In the genomic region with DNA sequence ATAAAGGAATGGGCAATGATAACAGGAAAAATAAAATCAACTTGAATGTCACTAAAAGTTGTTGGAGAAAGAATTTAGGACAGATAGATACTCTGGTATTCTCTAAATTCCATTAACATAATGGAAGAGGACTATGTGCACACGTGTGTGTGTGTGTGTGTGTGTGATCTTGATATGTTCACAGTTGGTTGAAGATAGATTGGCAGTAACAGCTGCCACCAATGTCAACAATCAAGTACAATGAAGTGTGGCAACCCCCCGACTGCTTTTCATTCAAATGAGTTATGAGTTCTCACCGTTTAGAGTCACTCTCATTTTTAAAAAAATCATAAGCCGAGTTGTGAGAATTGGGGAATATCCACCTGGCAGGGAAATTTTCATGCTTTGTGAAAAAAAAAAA, we compare ENCODE assay signal across 19 cellular contexts.
"Had no signal": no experiment of that assay in that cellular context is flagged by ENCODE, and none has a peak within 500 bp of the region (broad histone marks: within the 10 kb centered on the region; RNA-seq: fewer than 3 reads in every experiment).

No MANE protein-coding gene starts in this region.

- H3K27me3 Mint-ChIP-seq: activated naive CD8-positive, alpha-beta T cell treated with anti-CD3 and anti-CD28 coated beads, Interleukin-2, amount 50 U/mL, for 24 hours; activated T-helper 17 cell treated with anti-CD3 and anti-CD28 coated beads, Interleukin-2, amount 50 U/mL, for 72 hours; progenitor cell of endocrine pancreas; stimulated activated naive CD8-positive, alpha-beta T cell treated with anti-CD3 and anti-CD28 coated beads, Interleukin-15, Interleukin-2, amounts not matched to agents 100 ng/mL and 50 ng/mL, for 24 hours had no signal

- H3K36me3 Mint-ChIP-seq: natural killer cell had no signal

- H3K27ac Mint-ChIP-seq: activated naive CD8-positive, alpha-beta T cell treated with anti-CD3 and anti-CD28 coated beads, Interleukin-2, amount 50 U/mL, for 24 hours; activated T-helper 17 cell treated with anti-CD3 and anti-CD28 coated beads, Interleukin-2, amount 50 U/mL, for 72 hours; natural killer cell; progenitor cell of endocrine pancreas; stimulated activated naive CD8-positive, alpha-beta T cell treated with anti-CD3 and anti-CD28 coated beads, Interleukin-15, Interleukin-2, amounts not matched to agents 100 ng/mL and 50 ng/mL, for 24 hours had no signal

- H3K4me3 ChIP-seq: breast epithelium, left lung, right atrium auricular region, upper lobe of left lung had no signal

- H3K36me3 ChIP-seq: breast epithelium, left lung, right atrium auricular region, upper lobe of left lung had no signal

- H3K4me3 Mint-ChIP-seq: activated naive CD8-positive, alpha-beta T cell treated with anti-CD3 and anti-CD28 coated beads, Interleukin-2, amount 50 U/mL, for 24 hours; activated T-helper 17 cell treated with anti-CD3 and anti-CD28 coated beads, Interleukin-2, amount 50 U/mL, for 72 hours; natural killer cell; stimulated activated naive CD8-positive, alpha-beta T cell treated with anti-CD3 and anti-CD28 coated beads, Interleukin-15, Interleukin-2, amounts not matched to agents 100 ng/mL and 50 ng/mL, for 24 hours had no signal

- H3K9me3 ChIP-seq: breast epithelium, left lung, right atrium auricular region, upper lobe of left lung had no signal

- DNase-seq: activated CD4-positive, alpha-beta T cell treated with anti-CD3 and anti-CD28 coated beads, Interleukin-2, amount 50 U/mL, for 4 hours; activated CD4-positive, CD25-positive, alpha-beta regulatory T cell treated with anti-CD3 and anti-CD28 coated beads, Interleukin-2, amount 50 U/mL, for 72 hours; activated naive CD4-positive, alpha-beta T cell treated with Interleukin-2 at 50 U/mL for 16 hours; activated naive CD8-positive, alpha-beta T cell treated with anti-CD3 and anti-CD28 coated beads, Interleukin-2, amount 50 U/mL, for 24 hours; aorta; cerebellar nuclear complex; effector CD8-positive, alpha-beta T cell; foreskin fibroblast; hippocampal formation; left lung; mammary epithelial cell; natural killer cell; small intestine; upper lobe of left lung had no signal

- H3K9me3 Mint-ChIP-seq: activated naive CD8-positive, alpha-beta T cell treated with anti-CD3 and anti-CD28 coated beads, Interleukin-2, amount 50 U/mL, for 24 hours; stimulated activated naive CD8-positive, alpha-beta T cell treated with anti-CD3 and anti-CD28 coated beads, Interleukin-15, Interleukin-2, amounts not matched to agents 100 ng/mL and 50 ng/mL, for 24 hours had no signal

- H3K27ac ChIP-seq: breast epithelium, left lung, right atrium auricular region, upper lobe of left lung had no signal

- H3K4me1 ChIP-seq: breast epithelium, left lung, right atrium auricular region, upper lobe of left lung had no signal

- H3K27me3 ChIP-seq: breast epithelium, left lung, right atrium auricular region had no signal

- H3K4me1 Mint-ChIP-seq: activated naive CD8-positive, alpha-beta T cell treated with anti-CD3 and anti-CD28 coated beads, Interleukin-2, amount 50 U/mL, for 24 hours; activated T-helper 17 cell treated with anti-CD3 and anti-CD28 coated beads, Interleukin-2, amount 50 U/mL, for 72 hours; natural killer cell had no signal
